In genomic region chr14:24094839-24095195, GRCh38 we compare ENCODE assay signal across 9 cellular contexts. TPM values are rescaled to one million over a fixed set of nuclear protein-coding genes. Genes with fewer than 3 reads are reported as not detected.
DNase-seq lines count a peak whose midpoint lies in the region; ATAC-seq and TF ChIP-seq lines count a peak whose summit lies in the region.
"Had no signal": no experiment of that assay in that cellular context is flagged by ENCODE, and none has a peak within 500 bp of the region (broad histone marks: within the 10 kb centered on the region; RNA-seq: fewer than 3 reads in every experiment).

No MANE protein-coding gene starts in this region.

- H3K27me3 ChIP-seq in dorsolateral prefrontal cortex: no peaks in the 10 kb centered on the region

- TF ChIP-seq CTCF in dorsolateral prefrontal cortex (IDR thresholded peaks at IDR 0.05 in 54 of 56, conservative IDR thresholded peaks at IDR 0.05 in 2 of 56; ENCODE audit: low read depth in 1 of 56, partially characterized antibody in 56 of 56) (no peak), natural killer cell (IDR thresholded peaks at IDR 0.05) (no peak)

- H3K27me3 Mint-ChIP-seq in natural killer cell (ENCODE audit: low read depth in 2 of 2): no peaks in the 10 kb centered on the region

- intact Hi-C loops in dorsolateral prefrontal cortex (cut with DNase I): loop anchor here (5.0 to 10.0 kb wide), 3 partner anchors 38 to 120 kb away; no protein-coding TSS in a partner anchor
- intact Hi-C loops in natural killer cell (cut with micrococcal nuclease): loop anchor here (2.0 kb wide), 1 partner anchor 14 kb away; no protein-coding TSS in a partner anchor

- DNase-seq in OCI-M2 (lab: John Stamatoyannopoulos, UW; ENCODE audit: unreplicated experiment): peak; percentile 51
- no peak for DNase-seq in dorsolateral prefrontal cortex
- DNase-seq in natural killer cell: no peak
- DNase-seq in NCI-H2227 treated with DMSO at 0.1 percent for 48 hours (lab: John Stamatoyannopoulos, UW): no peak

- ATAC-seq in GM18498 (IDR thresholded peaks at IDR 0.05; ENCODE audit: unreplicated experiment): peak; percentile 1
- ATAC-seq in natural killer cell: peak in 1 of 3 donors; percentile 1
- no peak for ATAC-seq in GM21423 (IDR thresholded peaks at IDR 0.05; ENCODE audit: unreplicated experiment)
- ATAC-seq in GM21786 (IDR thresholded peaks at IDR 0.05; ENCODE audit: unreplicated experiment): no peak
- ATAC-seq in GM18858 (IDR thresholded peaks at IDR 0.05; ENCODE audit: unreplicated experiment): no peak

- H3K4me1 Mint-ChIP-seq in natural killer cell: peaks cover 20 to 38% of the 10 kb centered on the region in 2 donors

- H3K36me3 Mint-ChIP-seq in natural killer cell: no peaks in the 10 kb centered on the region

- H3K27ac Mint-ChIP-seq in natural killer cell: peak overlapping the region; percentile 89 to 96

- peak overlapping the region in 58 of 59 donors; percentile 31 to 96 (median 85) for H3K27ac ChIP-seq in dorsolateral prefrontal cortex

- peak overlapping the region; percentile 98 for H3K4me3 Mint-ChIP-seq in natural killer cell

- H3K9me3 Mint-ChIP-seq in natural killer cell: no peaks in the 10 kb centered on the region

- H3K4me3 ChIP-seq in dorsolateral prefrontal cortex: peak overlapping the region; percentile 60 to 98 (median 82)

RNA-seq across cellular contexts. Expression of gene PCK2, which starts 0.7 kb away (rescaled TPM):
- total RNA-seq in dorsolateral prefrontal cortex (10 to 100 TPM in 7 of 120 experiments, 1 to 10 TPM in 113; 2.6 to 11.6 (median 6.5) TPM), natural killer cell (10 to 100 TPM in 2 of 3 donors, 1 to 10 TPM in 1; 9.8 to 13.8 (median 12.3) TPM)

RNA-seq across cellular contexts. Expression of gene DCAF11, which starts 19.8 kb away (rescaled TPM):
- 100 to 1,000 TPM in 3 of 120 experiments, 10 to 100 TPM in 117; 58.6 to 104 (median 77.7) TPM for total RNA-seq in dorsolateral prefrontal cortex
- 10 to 100 TPM; 77.5 to 99.3 (median 96.3) TPM for total RNA-seq in natural killer cell

RNA-seq across cellular contexts. Expression of gene NRL, which starts 19.9 kb away (rescaled TPM):
- total RNA-seq in dorsolateral prefrontal cortex: 1 to 10 TPM; 1.7 to 6.4 (median 3.6) TPM
- 1 to 10 TPM in 2 of 3 donors, under 1 TPM in 1; 0.78 to 3.3 (median 2.8) TPM for total RNA-seq in natural killer cell

RNA-seq across cellular contexts. Expression of gene CPNE6, which starts 23.5 kb away (rescaled TPM):
- total RNA-seq in dorsolateral prefrontal cortex (100 to 1,000 TPM in 5 of 120 experiments, 10 to 100 TPM in 115; 35.8 to 117 (median 63.9) TPM), natural killer cell (not detected)
- total RNA-seq: T-helper 2 cell treated with Interferon-gamma antibody and Interleukin-4, amounts not matched to agents 100 ng/mL and 5 ng/mL, for 36 hours had no signal

RNA-seq across cellular contexts. Expression of gene FITM1, which starts 35.6 kb away (rescaled TPM):
- total RNA-seq in dorsolateral prefrontal cortex (1 to 10 TPM in 41 of 120 experiments, under 1 TPM in 36, not detected in 43; 0.35 to 3.0 (median 1.0) TPM), natural killer cell (1 to 10 TPM in 2 of 3 donors, under 1 TPM in 1; 0.80 to 2.8 (median 2.3) TPM)
